10 cellular contexts compared by ENCODE assay signal in the genomic region with DNA sequence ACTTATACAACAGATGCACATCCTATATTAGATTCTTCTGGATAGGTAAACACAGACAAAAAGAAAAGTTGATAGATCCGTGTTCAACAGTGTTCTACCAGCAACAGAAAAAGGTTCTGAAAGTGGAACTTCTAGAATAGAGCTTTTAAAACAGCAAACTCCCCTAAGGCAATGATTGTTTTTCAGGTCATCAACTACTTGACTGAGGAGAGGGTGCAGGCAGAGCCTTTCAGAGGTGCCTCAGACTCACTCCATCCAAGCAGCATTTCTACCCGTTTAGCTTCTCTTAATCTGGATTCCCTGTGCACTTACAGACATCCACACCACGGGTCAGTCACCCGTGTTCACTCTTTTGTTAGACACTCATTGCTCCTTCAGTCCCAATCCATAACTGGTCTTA. TPM values are rescaled to one million over a fixed set of nuclear protein-coding genes. Genes with fewer than 3 reads are reported as not detected.
DNase-seq lines count a peak whose midpoint lies in the region; ATAC-seq and TF ChIP-seq lines count a peak whose summit lies in the region.
"Had no signal": no experiment of that assay in that cellular context is flagged by ENCODE, and none has a peak within 500 bp of the region (broad histone marks: within the 10 kb centered on the region; RNA-seq: fewer than 3 reads in every experiment).

No MANE protein-coding gene starts in this region.

- no peaks in the 10 kb centered on the region for H3K9me3 ChIP-seq in DOHH2 (ENCODE audit: control insufficient read depth, insufficient read depth, low read length)
- no peaks in the 10 kb centered on the region for H3K9me3 ChIP-seq in effector memory CD4-positive, alpha-beta T cell (ENCODE audit: control insufficient read depth, low read length)
- H3K9me3 ChIP-seq: heart left ventricle had no signal

- H3K36me3 Mint-ChIP-seq in HFFc6 (ENCODE audit: low read depth), result no peaks in the 10 kb centered on the region

- no peak overlapping the region for H3K27ac Mint-ChIP-seq in HFFc6

- H3K4me3 ChIP-seq in DOHH2 (ENCODE audit: low read length), result no peak overlapping the region
- peak overlapping the region; percentile 15 for H3K4me3 ChIP-seq in effector memory CD4-positive, alpha-beta T cell (ENCODE audit: insufficient read depth, low read depth, low read length, poor library complexity, severe bottlenecking)
- H3K4me3 ChIP-seq: heart left ventricle had no signal

- no peaks in the 10 kb centered on the region for H3K79me2 ChIP-seq in DOHH2 (ENCODE audit: control insufficient read depth, low read length)

- H3K9me3 Mint-ChIP-seq in HFFc6, result no peaks in the 10 kb centered on the region

- TF ChIP-seq CTCF in DOHH2 (IDR thresholded peaks at IDR 0.05; ENCODE audit: low read depth, low read length, poor library complexity, severe bottlenecking) (no peak), HFFc6 (IDR thresholded peaks at IDR 0.05) (no peak)

- H3K36me3 ChIP-seq in DOHH2 (ENCODE audit: control insufficient read depth, low read length), result no peaks in the 10 kb centered on the region
- H3K36me3 ChIP-seq in effector memory CD4-positive, alpha-beta T cell (ENCODE audit: control insufficient read depth, insufficient read depth, low read length), result no peaks in the 10 kb centered on the region

- H3K4me1 ChIP-seq in DOHH2 (ENCODE audit: control insufficient read depth, low read length), result peaks cover 25% of the 10 kb centered on the region
- peaks cover 78% of the 10 kb centered on the region for H3K4me1 ChIP-seq in effector memory CD4-positive, alpha-beta T cell (ENCODE audit: control insufficient read depth, insufficient read depth, low read length, poor library complexity, severe bottlenecking)

- no peak overlapping the region for H3K4me3 Mint-ChIP-seq in HFFc6

- no peaks in the 10 kb centered on the region for H3K9me2 ChIP-seq in DOHH2 (replicated peaks; ENCODE audit: control insufficient read depth, low read length)

- H3K4me1 Mint-ChIP-seq in HFFc6 (ENCODE audit: low read depth), result peaks cover 37% of the 10 kb centered on the region

- peaks cover 6% of the 10 kb centered on the region; the same call in 1 of the 2 replicates for H4K20me1 ChIP-seq in DOHH2 (ENCODE audit: control insufficient read depth, insufficient read depth, low read depth, low read length)

- peak; percentile 39 for ATAC-seq in GM19452 (IDR thresholded peaks at IDR 0.05; ENCODE audit: unreplicated experiment)
- ATAC-seq in HG03354 (IDR thresholded peaks at IDR 0.05; ENCODE audit: poor library complexity, severe bottlenecking, unreplicated experiment), result peak; percentile 60
- no peak for ATAC-seq in HG02970 (IDR thresholded peaks at IDR 0.05; ENCODE audit: low FRiP score, unreplicated experiment)
- ATAC-seq: SK-N-SH treated with all-trans-retinoic acid at 6 μM for 48 hours had no signal

- no peaks in the 10 kb centered on the region; the same call in 1 of the 2 replicates for H3F3A ChIP-seq in DOHH2 (ENCODE audit: control insufficient read depth, insufficient read depth)

- H3K27me3 ChIP-seq in DOHH2 (ENCODE audit: control insufficient read depth, low read length), result no peaks in the 10 kb centered on the region
- no peaks in the 10 kb centered on the region for H3K27me3 ChIP-seq in effector memory CD4-positive, alpha-beta T cell (replicated peaks; ENCODE audit: control insufficient read depth, insufficient read depth, low read length, poor library complexity, severe bottlenecking)
- H3K27me3 ChIP-seq: heart left ventricle had no signal

- no peaks in the 10 kb centered on the region for H3K27me3 Mint-ChIP-seq in HFFc6 (ENCODE audit: insufficient read depth)

- DNase-seq in effector memory CD4-positive, alpha-beta T cell, result no peak
- no peak for DNase-seq in GM19240 (ENCODE audit: insufficient read length, low spot score)
- DNase-seq in HFFc6, result no peak
- no peak for DNase-seq in anterior cingulate cortex (lab: John Stamatoyannopoulos, UW)

- no peak overlapping the region for H3K27ac ChIP-seq in DOHH2 (ENCODE audit: low read depth, low read length)
- peak overlapping the region; percentile 58 for H3K27ac ChIP-seq in effector memory CD4-positive, alpha-beta T cell (ENCODE audit: insufficient read depth, low read length, poor library complexity, severe bottlenecking)

- H3K4me2 ChIP-seq in DOHH2 (ENCODE audit: low read length), result peak overlapping the region; percentile 7; the same call in 1 of the 2 replicates

RNA-seq across cellular contexts. Expression of a gene that starts 28.9 kb away (rescaled TPM):
- 10 to 100 TPM; 41.5 to 59.9 (median 49.7) TPM for total RNA-seq in HFFc6 (2021; fragmentation: NEBNext Ultra II Directional; extraction: Animal tissue kit (Norgen Biotek cat#: 25700))
